1 cellular context compared by ENCODE assay signal in the genomic region with DNA sequence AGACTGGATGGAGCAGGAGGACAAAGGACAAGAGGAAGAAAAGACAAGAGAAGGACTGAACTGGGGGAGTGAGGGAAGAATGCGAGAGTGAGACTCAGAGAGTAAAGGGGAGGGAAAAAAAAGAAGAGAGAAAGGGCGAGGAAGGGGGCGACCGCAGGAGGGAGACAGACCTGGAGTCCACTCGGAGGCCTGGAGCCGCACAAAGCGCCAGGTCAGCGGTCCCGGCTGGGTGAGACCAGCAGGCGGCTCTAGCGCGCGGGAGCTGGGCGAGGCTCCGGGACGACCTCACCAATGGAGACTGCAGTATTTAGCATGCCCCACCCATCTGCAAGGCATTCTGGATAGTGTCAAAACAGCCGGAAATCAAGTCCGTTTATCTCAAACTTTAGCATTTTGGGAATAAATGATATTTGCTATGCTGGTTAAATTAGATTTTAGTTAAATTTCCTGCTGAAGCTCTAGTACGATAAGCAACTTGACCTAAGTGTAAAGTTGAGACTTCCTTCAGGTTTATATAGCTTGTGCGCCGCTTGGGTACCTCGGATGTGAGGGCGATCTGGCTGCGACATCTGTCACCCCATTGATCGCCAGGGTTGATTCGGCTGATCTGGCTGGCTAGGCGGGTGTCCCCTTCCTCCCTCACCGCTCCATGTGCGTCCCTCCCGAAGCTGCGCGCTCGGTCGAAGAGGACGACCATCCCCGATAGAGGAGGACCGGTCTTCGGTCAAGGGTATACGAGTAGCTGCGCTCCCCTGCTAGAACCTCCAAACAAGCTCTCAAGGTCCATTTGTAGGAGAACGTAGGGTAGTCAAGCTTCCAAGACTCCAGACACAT.
TF ChIP-seq lines count a peak whose summit lies in the region.
"Not testable (repeated sequence)": the region's sequence is repeated elsewhere in the genome, so short reads cannot be mapped to it uniquely, and the experiment has no call there.

A gene with protein sequence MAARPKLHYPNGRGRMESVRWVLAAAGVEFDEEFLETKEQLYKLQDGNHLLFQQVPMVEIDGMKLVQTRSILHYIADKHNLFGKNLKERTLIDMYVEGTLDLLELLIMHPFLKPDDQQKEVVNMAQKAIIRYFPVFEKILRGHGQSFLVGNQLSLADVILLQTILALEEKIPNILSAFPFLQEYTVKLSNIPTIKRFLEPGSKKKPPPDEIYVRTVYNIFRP (minus strand): TSS at position 206 of the 834 bp plus-strand sequence. CDS start 1,041 bp downstream, outside the sequence.

TF ChIP-seq in HepG2, 621 proteins besides CTCF, POLR2A, EP300 and RAD21 (continued from another document and continues in another):
- TF ChIP-seq HNF1A (IDR thresholded peaks at IDR 0.05; ENCODE audit: low read depth) (peak; percentile 60; the same call in 1 of the 2 replicates), THYN1 (CRISPR knock-in tag; IDR thresholded peaks at IDR 0.05; ENCODE audit: borderline replicate concordance, low read depth) (peak; percentile 77; the same call in 1 of the 2 replicates), ZMYM4 (CRISPR knock-in tag; IDR thresholded peaks at IDR 0.05) (peak; percentile 81), TOE1 (CRISPR knock-in tag; IDR thresholded peaks at IDR 0.05) (peak; percentile 80; the same call in 1 of the 2 replicates), SPEN (CRISPR knock-in tag; IDR thresholded peaks at IDR 0.05; ENCODE audit: low read depth) (peak; percentile 19), XBP1 (CRISPR knock-in tag; IDR thresholded peaks at IDR 0.05) (peak; percentile 68; the same call in 1 of the 2 replicates), ZNF337 (CRISPR knock-in tag; IDR thresholded peaks at IDR 0.05; ENCODE audit: borderline replicate concordance, low read depth) (peak; percentile 51; the same call in 1 of the 2 replicates), PATZ1 (CRISPR knock-in tag; IDR thresholded peaks at IDR 0.05) (peak; percentile 51), CBX5 (CRISPR knock-in tag; IDR thresholded peaks at IDR 0.05; ENCODE audit: borderline replicate concordance) (peak; percentile 87; the same call in 1 of the 2 replicates), ZNF557 (CRISPR knock-in tag; IDR thresholded peaks at IDR 0.05) (peak; percentile 37; the same call in 1 of the 2 replicates), RXRA (CRISPR knock-in tag; IDR thresholded peaks at IDR 0.05) (peak; percentile 68), ZNF652 (CRISPR knock-in tag; IDR thresholded peaks at IDR 0.05; ENCODE audit: borderline replicate concordance, low read depth) (peak; percentile 26; the same call in 1 of the 2 replicates), ZBTB7B (CRISPR knock-in tag; IDR thresholded peaks at IDR 0.05) (peak; percentile 90), NR2F6 (IDR thresholded peaks at IDR 0.05) (peak; percentile 60), NR2F6 (CRISPR knock-in tag; IDR thresholded peaks at IDR 0.05) (peak; percentile 31; the same call in 1 of the 2 replicates), NR1H2 (CRISPR knock-in tag; IDR thresholded peaks at IDR 0.05; ENCODE audit: borderline replicate concordance, low read depth) (0 out of 2 replicates have a peak, but pooled peaks have one; percentile 59), SMC3 (IDR thresholded peaks at IDR 0.05; ENCODE audit: low read length) (peak; percentile 53; the same call in 1 of the 2 replicates), ARID2 (CRISPR knock-in tag; IDR thresholded peaks at IDR 0.05; ENCODE audit: borderline replicate concordance) (peak; percentile 93; the same call in 1 of the 2 replicates), ZIK1 (CRISPR knock-in tag; IDR thresholded peaks at IDR 0.05; ENCODE audit: borderline replicate concordance, low read depth) (peak; percentile 63; the same call in 1 of the 2 replicates), ZNF552 (CRISPR knock-in tag; IDR thresholded peaks at IDR 0.05; ENCODE audit: borderline replicate concordance) (peak; percentile 5; the same call in 1 of the 2 replicates), ZNF772 (CRISPR knock-in tag; IDR thresholded peaks at IDR 0.05) (peak; percentile 76; the same call in 1 of the 2 replicates), GATA4 (IDR thresholded peaks at IDR 0.05; ENCODE audit: borderline replicate concordance, low read depth) (peak; percentile 54; the same call in 1 of the 2 replicates), CCDC6 (CRISPR knock-in tag; IDR thresholded peaks at IDR 0.05) (peak; percentile 71), MXI1 (IDR thresholded peaks at IDR 0.05; ENCODE audit: borderline replicate concordance, low read depth, low read length) (peak; percentile 54; the same call in 1 of the 3 replicates), MIER3 (CRISPR knock-in tag; IDR thresholded peaks at IDR 0.05; ENCODE audit: borderline replicate concordance) (peak; percentile 86; the same call in 1 of the 2 replicates), THAP7 (CRISPR knock-in tag; IDR thresholded peaks at IDR 0.05) (0 out of 2 replicates have a peak, but pooled peaks have one; percentile 34)
- not testable (repeated sequence) for TF ChIP-seq HNF1A (CRISPR knock-in tag; IDR thresholded peaks at IDR 0.05; ENCODE audit: borderline replicate concordance)
- TF ChIP-seq, protein P1, sequence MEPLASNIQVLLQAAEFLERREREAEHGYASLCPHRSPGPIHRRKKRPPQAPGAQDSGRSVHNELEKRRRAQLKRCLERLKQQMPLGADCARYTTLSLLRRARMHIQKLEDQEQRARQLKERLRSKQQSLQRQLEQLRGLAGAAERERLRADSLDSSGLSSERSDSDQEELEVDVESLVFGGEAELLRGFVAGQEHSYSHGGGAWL (CRISPR knock-in tag; IDR thresholded peaks at IDR 0.05): peak; percentile 48
- TF ChIP-seq, protein P2, sequence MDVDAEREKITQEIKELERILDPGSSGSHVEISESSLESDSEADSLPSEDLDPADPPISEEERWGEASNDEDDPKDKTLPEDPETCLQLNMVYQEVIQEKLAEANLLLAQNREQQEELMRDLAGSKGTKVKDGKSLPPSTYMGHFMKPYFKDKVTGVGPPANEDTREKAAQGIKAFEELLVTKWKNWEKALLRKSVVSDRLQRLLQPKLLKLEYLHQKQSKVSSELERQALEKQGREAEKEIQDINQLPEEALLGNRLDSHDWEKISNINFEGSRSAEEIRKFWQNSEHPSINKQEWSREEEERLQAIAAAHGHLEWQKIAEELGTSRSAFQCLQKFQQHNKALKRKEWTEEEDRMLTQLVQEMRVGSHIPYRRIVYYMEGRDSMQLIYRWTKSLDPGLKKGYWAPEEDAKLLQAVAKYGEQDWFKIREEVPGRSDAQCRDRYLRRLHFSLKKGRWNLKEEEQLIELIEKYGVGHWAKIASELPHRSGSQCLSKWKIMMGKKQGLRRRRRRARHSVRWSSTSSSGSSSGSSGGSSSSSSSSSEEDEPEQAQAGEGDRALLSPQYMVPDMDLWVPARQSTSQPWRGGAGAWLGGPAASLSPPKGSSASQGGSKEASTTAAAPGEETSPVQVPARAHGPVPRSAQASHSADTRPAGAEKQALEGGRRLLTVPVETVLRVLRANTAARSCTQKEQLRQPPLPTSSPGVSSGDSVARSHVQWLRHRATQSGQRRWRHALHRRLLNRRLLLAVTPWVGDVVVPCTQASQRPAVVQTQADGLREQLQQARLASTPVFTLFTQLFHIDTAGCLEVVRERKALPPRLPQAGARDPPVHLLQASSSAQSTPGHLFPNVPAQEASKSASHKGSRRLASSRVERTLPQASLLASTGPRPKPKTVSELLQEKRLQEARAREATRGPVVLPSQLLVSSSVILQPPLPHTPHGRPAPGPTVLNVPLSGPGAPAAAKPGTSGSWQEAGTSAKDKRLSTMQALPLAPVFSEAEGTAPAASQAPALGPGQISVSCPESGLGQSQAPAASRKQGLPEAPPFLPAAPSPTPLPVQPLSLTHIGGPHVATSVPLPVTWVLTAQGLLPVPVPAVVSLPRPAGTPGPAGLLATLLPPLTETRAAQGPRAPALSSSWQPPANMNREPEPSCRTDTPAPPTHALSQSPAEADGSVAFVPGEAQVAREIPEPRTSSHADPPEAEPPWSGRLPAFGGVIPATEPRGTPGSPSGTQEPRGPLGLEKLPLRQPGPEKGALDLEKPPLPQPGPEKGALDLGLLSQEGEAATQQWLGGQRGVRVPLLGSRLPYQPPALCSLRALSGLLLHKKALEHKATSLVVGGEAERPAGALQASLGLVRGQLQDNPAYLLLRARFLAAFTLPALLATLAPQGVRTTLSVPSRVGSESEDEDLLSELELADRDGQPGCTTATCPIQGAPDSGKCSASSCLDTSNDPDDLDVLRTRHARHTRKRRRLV (CRISPR knock-in tag; IDR thresholded peaks at IDR 0.05): peak; percentile 100
- TF ChIP-seq, protein P3, sequence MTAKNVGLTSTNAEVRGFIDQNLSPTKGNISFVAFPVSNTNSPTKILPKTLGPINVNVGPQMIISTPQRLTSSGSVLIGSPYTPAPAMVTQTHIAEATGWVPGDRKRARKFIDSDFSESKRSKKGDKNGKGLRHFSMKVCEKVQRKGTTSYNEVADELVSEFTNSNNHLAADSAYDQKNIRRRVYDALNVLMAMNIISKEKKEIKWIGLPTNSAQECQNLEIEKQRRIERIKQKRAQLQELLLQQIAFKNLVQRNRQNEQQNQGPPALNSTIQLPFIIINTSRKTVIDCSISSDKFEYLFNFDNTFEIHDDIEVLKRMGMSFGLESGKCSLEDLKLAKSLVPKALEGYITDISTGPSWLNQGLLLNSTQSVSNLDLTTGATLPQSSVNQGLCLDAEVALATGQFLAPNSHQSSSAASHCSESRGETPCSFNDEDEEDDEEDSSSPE (CRISPR knock-in tag; IDR thresholded peaks at IDR 0.05): peak; percentile 76
